1 cellular context compared by ENCODE assay signal in genomic region chr11:61587951-61588695, GRCh38.
TF ChIP-seq lines count a peak whose summit lies in the region.

No MANE protein-coding gene starts in this region.

TF ChIP-seq in SK-N-SH, 30 proteins besides CTCF, POLR2A, EP300 and RAD21 (continued from another document):
- no peak for TF ChIP-seq USF1 (IDR thresholded peaks at IDR 0.05; ENCODE audit: borderline replicate concordance, low read depth)
- no peak for TF ChIP-seq NRF1 (IDR thresholded peaks at IDR 0.05; ENCODE audit: low read depth, low read length)
